ENCODE assay signal across 8 cellular contexts in genomic region chr17:81365601-81366585, GRCh38. TPM values are rescaled to one million over a fixed set of nuclear protein-coding genes. Genes with fewer than 3 reads are reported as not detected.
DNase-seq lines count a peak whose midpoint lies in the region; ATAC-seq and TF ChIP-seq lines count a peak whose summit lies in the region.

No MANE protein-coding gene starts in this region.

- peak overlapping the region; percentile 100 for H3K27ac ChIP-seq in RWPE1
- no peak overlapping the region for H3K27ac ChIP-seq in endodermal cell (ENCODE audit: low read depth, low read length)
- peak overlapping the region in 1 of 2 donors; percentile 22 for H3K27ac ChIP-seq in ovary

- no peak overlapping the region for H3K27ac Mint-ChIP-seq in endodermal cell

- H3K9me3 Mint-ChIP-seq in endodermal cell = no peaks in the 10 kb centered on the region

- TF ChIP-seq POLR2A in ovary (IDR thresholded peaks at IDR 0.05) = no peak

- no peak overlapping the region for H3K4me3 Mint-ChIP-seq in endodermal cell

- H3K36me3 Mint-ChIP-seq in endodermal cell (ENCODE audit: low read depth) = no peaks in the 10 kb centered on the region

- WGBS in endodermal cell (ENCODE audit: insufficient coverage in 1 of 2, insufficient read length in 1 of 2), 2 experiments = 83 to 90% methylated on average over 18 to 29 of the region's 30 CpGs
- WGBS in ovary, 3 donors = 23 to 30% (median 30%) methylated on average over 30 of the region's 30 CpGs

- CTCF ChIA-PET in RWPE1 (lab: Yijun Ruan, JAX) = interaction anchor here (0.6 to 0.7 kb wide), 3 partner anchors 11 to 106 kb away, joined by 3 to 4 read pairs (median 4); no protein-coding TSS in a partner anchor

- H3K4me3 ChIP-seq in endodermal cell (ENCODE audit: low read length) (no peak overlapping the region), ovary (peak overlapping the region; percentile 12)

- H3K27me3 ChIP-seq in endodermal cell (ENCODE audit: control insufficient read depth, insufficient read depth, low read length, poor library complexity, severe bottlenecking) (peaks cover 18% of the 10 kb centered on the region), ovary (no peaks in the 10 kb centered on the region)

- ATAC-seq in GM21381 (IDR thresholded peaks at IDR 0.05; ENCODE audit: unreplicated experiment) = no peak
- ATAC-seq in GM19455 (IDR thresholded peaks at IDR 0.05; ENCODE audit: unreplicated experiment) = no peak

- no peak for TF ChIP-seq EP300 in ovary (IDR thresholded peaks at IDR 0.05)

- POLR2A ChIA-PET in RWPE1 (lab: Yijun Ruan, JAX; ENCODE audit: low non-redundant PET) = interaction anchor here (1.0 to 1.2 kb wide), 2 partner anchors 16 to 31 kb away, joined by 3 to 4 read pairs; no protein-coding TSS in a partner anchor

- no peak for TF ChIP-seq CTCF in RWPE1 (conservative IDR thresholded peaks at IDR 0.05; ENCODE audit: low read depth)
- TF ChIP-seq CTCF in endodermal cell (conservative IDR thresholded peaks at IDR 0.05) = no peak
- no peak for TF ChIP-seq CTCF in ovary (IDR thresholded peaks at IDR 0.05)

- no peaks in the 10 kb centered on the region for H3K36me3 ChIP-seq in endodermal cell (ENCODE audit: control insufficient read depth, insufficient read depth, low read length)
- H3K36me3 ChIP-seq in ovary = no peaks in the 10 kb centered on the region

- DNase-seq in NCI-H510A treated with DMSO at 0.1 percent for 48 hours (lab: John Stamatoyannopoulos, UW) = peak; percentile 71
- no peak for DNase-seq in NCI-H510A (lab: John Stamatoyannopoulos, UW)
- DNase-seq in RWPE1 (ENCODE audit: low spot score) = peak; percentile 89
- DNase-seq in endodermal cell = peak; percentile 45
- DNase-seq in ovary = peak in 4 of 5 donors; percentile 55 to 74 (median 67)
- no peak for DNase-seq in GM19240 (ENCODE audit: insufficient read length, low spot score)

- H3K4me1 Mint-ChIP-seq in endodermal cell = peaks cover 7% of the 10 kb centered on the region

- intact Hi-C loops in ovary (cut with DNase I) = no loop called here

- H3K4me1 ChIP-seq in endodermal cell (ENCODE audit: control insufficient read depth, insufficient read depth, low read length) (peaks cover 4% of the 10 kb centered on the region), ovary (ENCODE audit: insufficient read depth) (peaks cover 10% of the 10 kb centered on the region)

- H3K9me3 ChIP-seq in endodermal cell (ENCODE audit: control insufficient read depth, low read length) = no peaks in the 10 kb centered on the region
- H3K9me3 ChIP-seq in ovary = no peaks in the 10 kb centered on the region

- H3K27me3 Mint-ChIP-seq in endodermal cell (ENCODE audit: insufficient read depth) = peaks cover 32% of the 10 kb centered on the region

- no peak overlapping the region for H3K9ac ChIP-seq in endodermal cell (ENCODE audit: extremely low read depth, low read length, poor library complexity, severe bottlenecking)

RNA-seq across cellular contexts. Expression of gene BAHCC1, which starts 29.4 kb away (rescaled TPM):
- total RNA-seq in endodermal cell (10 to 100 TPM; 63.9 to 78.1 TPM), ovary (10 to 100 TPM in 6 of 7 donors, 1 to 10 TPM in 1; 7.6 to 31.9 (median 24.2) TPM)
- 40.3 TPM for polyA plus RNA-seq in endodermal cell (2013, experiment 1 of 2)
- 37.2 TPM for polyA plus RNA-seq in endodermal cell (2013, experiment 2 of 2)
- polyA plus RNA-seq in ovary = 10 to 100 TPM in 1 of 2 donors, 1 to 10 TPM in 1; 1.9 to 16.0 TPM

Comparison
In these comparisons a context has a peak if more than half of its experiments do, and no peak if none do; other contexts are left out.
1. DNase-seq: peak in NCI-H510A treated with DMSO at 0.1 percent for 48 hours (single experiment), RWPE1 (single experiment), endodermal cell (single experiment) and ovary (4 of 5); none in NCI-H510A (single experiment) and GM19240 (single experiment).